In genomic region chr6:155495011-155495768, GRCh38 we compare ENCODE assay signal across 9 cellular contexts. TPM values are rescaled to one million over a fixed set of nuclear protein-coding genes. Genes with fewer than 3 reads are reported as not detected.
DNase-seq lines count a peak whose midpoint lies in the region; ATAC-seq, FAIRE-seq and TF ChIP-seq lines count a peak whose summit lies in the region.
"Had no signal": no experiment of that assay in that cellular context is flagged by ENCODE, and none has a peak within 500 bp of the region (broad histone marks: within the 10 kb centered on the region; RNA-seq: fewer than 3 reads in every experiment).

No MANE protein-coding gene starts in this region.

- H3K4me3 Mint-ChIP-seq in activated CD8-positive, alpha-beta T cell treated with anti-CD3 and anti-CD28 coated beads, Interleukin-2, amount 10 ng/mL, durations not matched to agents 7 days and 5 days: no peak overlapping the region
- H3K4me3 Mint-ChIP-seq in stimulated activated naive CD8-positive, alpha-beta T cell treated with anti-CD3 and anti-CD28 coated beads, Interleukin-15, amount 100 ng/mL, for 72 hours: no peak overlapping the region
- H3K4me3 Mint-ChIP-seq: memory B cell had no signal

- no peaks in the 10 kb centered on the region for H3K9me3 ChIP-seq in SK-N-SH
- no peaks in the 10 kb centered on the region for H3K9me3 ChIP-seq in smooth muscle cell (replicated peaks; ENCODE audit: low read depth)

- DNase-seq in HS-27A (ENCODE audit: low read depth): peak; percentile 35
- DNase-seq in SK-N-SH: peak; percentile 17
- DNase-seq in left ventricle myocardium superior: peak; percentile 32
- DNase-seq in smooth muscle cell (lab: John Stamatoyannopoulos, UW; ENCODE audit: unreplicated experiment): peak; percentile 14
- no peak for DNase-seq in activated CD8-positive, alpha-beta T cell treated with anti-CD3 and anti-CD28 coated beads, Interleukin-2, amount 10 ng/mL, durations not matched to agents 7 days and 5 days
- DNase-seq in stimulated activated naive CD8-positive, alpha-beta T cell treated with anti-CD3 and anti-CD28 coated beads, Interleukin-15, amount 100 ng/mL, for 72 hours: no peak
- DNase-seq in H54 (ENCODE audit: insufficient read length, low spot score): no peak

- peak overlapping the region; percentile 58; the same call in 1 of the 2 replicates for H3K9ac ChIP-seq in SK-N-SH
- H3K9ac ChIP-seq in smooth muscle cell (ENCODE audit: low read depth): peak overlapping the region; percentile 81

- no peak overlapping the region; a peak in 1 of 4 replicates for H3K4me3 ChIP-seq in SK-N-SH (ENCODE audit: low read depth in 2 of 2, low read length in 1 of 2)
- H3K4me3 ChIP-seq in smooth muscle cell: no peak overlapping the region

- H2AFZ ChIP-seq in SK-N-SH (ENCODE audit: low read depth): peak overlapping the region; percentile 84
- peak overlapping the region; percentile 85 for H2AFZ ChIP-seq in smooth muscle cell (ENCODE audit: low read depth)

- H4K20me1 ChIP-seq in SK-N-SH (ENCODE audit: insufficient read depth): no peaks in the 10 kb centered on the region
- H4K20me1 ChIP-seq in smooth muscle cell (ENCODE audit: low read depth): no peaks in the 10 kb centered on the region

- no peaks in the 10 kb centered on the region for H3K36me3 ChIP-seq in SK-N-SH (replicated peaks in 1 of 2; ENCODE audit: control insufficient read depth in 1 of 2, insufficient read depth in 2 of 2, low read length in 1 of 2)
- H3K36me3 ChIP-seq in smooth muscle cell (ENCODE audit: low read depth): no peaks in the 10 kb centered on the region

- peaks cover 42% of the 10 kb centered on the region for H3F3A ChIP-seq in SK-N-SH (replicated peaks; ENCODE audit: insufficient read depth)
- peaks cover 11% of the 10 kb centered on the region for H3F3A ChIP-seq in smooth muscle cell (ENCODE audit: low read depth)

- no peak overlapping the region for H3K27ac Mint-ChIP-seq in activated CD8-positive, alpha-beta T cell treated with anti-CD3 and anti-CD28 coated beads, Interleukin-2, amount 10 ng/mL, durations not matched to agents 7 days and 5 days
- no peak overlapping the region for H3K27ac Mint-ChIP-seq in stimulated activated naive CD8-positive, alpha-beta T cell treated with anti-CD3 and anti-CD28 coated beads, Interleukin-15, amount 100 ng/mL, for 72 hours
- H3K27ac Mint-ChIP-seq: memory B cell had no signal

- POLR2A ChIA-PET in SK-N-SH (lab: Yijun Ruan, JAX): no interaction called here
- POLR2A ChIA-PET in activated CD8-positive, alpha-beta T cell treated with anti-CD3 and anti-CD28 coated beads, Interleukin-2, amount 10 ng/mL, durations not matched to agents 7 days and 5 days (lab: Charles Lee): interaction anchor here (0.6 kb wide), 1 partner anchor 641 kb away, joined by 3 read pairs; no protein-coding TSS in a partner anchor

- ATAC-seq in left ventricle myocardium superior: peak; percentile 79
- ATAC-seq in activated CD8-positive, alpha-beta T cell treated with anti-CD3 and anti-CD28 coated beads, Interleukin-2, amount 10 ng/mL, durations not matched to agents 7 days and 5 days: no peak
- no peak for ATAC-seq in HG03378 (IDR thresholded peaks at IDR 0.05; ENCODE audit: unreplicated experiment)
- ATAC-seq in stimulated activated naive CD8-positive, alpha-beta T cell treated with anti-CD3 and anti-CD28 coated beads, Interleukin-15, amount 100 ng/mL, for 72 hours: no peak

- H3K36me3 Mint-ChIP-seq in activated CD8-positive, alpha-beta T cell treated with anti-CD3 and anti-CD28 coated beads, Interleukin-2, amount 10 ng/mL, durations not matched to agents 7 days and 5 days (ENCODE audit: low read depth): no peaks in the 10 kb centered on the region

- no peak overlapping the region for H3K4me2 ChIP-seq in SK-N-SH
- peak overlapping the region; percentile 52 for H3K4me2 ChIP-seq in smooth muscle cell

- TF ChIP-seq RAD21 in SK-N-SH (IDR thresholded peaks at IDR 0.05; ENCODE audit: low read length): peak; percentile 71

- WGBS in SK-N-SH (ENCODE audit: low lambda C conversion rate): 96% methylated on average over 11 of the region's 11 CpGs
- 60% methylated on average over 11 of the region's 11 CpGs for WGBS in smooth muscle cell (ENCODE audit: low lambda C conversion rate)

- TF ChIP-seq CTCF in SK-N-SH (IDR thresholded peaks at IDR 0.05): peak; percentile 37
- peak; percentile 43 for TF ChIP-seq CTCF in smooth muscle cell (IDR thresholded peaks at IDR 0.05; ENCODE audit: borderline replicate concordance, insufficient read depth, poor library complexity, severe bottlenecking)

- FAIRE-seq in H54 (lab: Jason Lieb, UNC): no peak

- no peaks in the 10 kb centered on the region for H3K9me3 Mint-ChIP-seq in activated CD8-positive, alpha-beta T cell treated with anti-CD3 and anti-CD28 coated beads, Interleukin-2, amount 10 ng/mL, durations not matched to agents 7 days and 5 days (ENCODE audit: insufficient read depth)
- peaks cover 10 to 11% of the 10 kb centered on the region in 2 donors for H3K9me3 Mint-ChIP-seq in stimulated activated naive CD8-positive, alpha-beta T cell treated with anti-CD3 and anti-CD28 coated beads, Interleukin-15, amount 100 ng/mL, for 72 hours

- no peak for TF ChIP-seq POLR2A in H54 (IDR thresholded peaks at IDR 0.05; ENCODE audit: low read depth, low read length)

- intact Hi-C loops in left ventricle myocardium superior (cut with micrococcal nuclease): no loop called here

- H3K27ac ChIP-seq in SK-N-SH (ENCODE audit: low read depth in 2 of 2, low read length in 1 of 2) (peak overlapping the region; percentile 28 to 97; a peak in 3 of 4 replicates), smooth muscle cell (ENCODE audit: low read depth) (peak overlapping the region; percentile 95)

- no peaks in the 10 kb centered on the region for H3K4me1 Mint-ChIP-seq in activated CD8-positive, alpha-beta T cell treated with anti-CD3 and anti-CD28 coated beads, Interleukin-2, amount 10 ng/mL, durations not matched to agents 7 days and 5 days (ENCODE audit: low read depth)
- peaks cover 10% of the 10 kb centered on the region for H3K4me1 Mint-ChIP-seq in stimulated activated naive CD8-positive, alpha-beta T cell treated with anti-CD3 and anti-CD28 coated beads, Interleukin-15, amount 100 ng/mL, for 72 hours

- H3K27me3 ChIP-seq in SK-N-SH (ENCODE audit: insufficient read depth) (no peaks in the 10 kb centered on the region), smooth muscle cell (ENCODE audit: low read depth) (no peaks in the 10 kb centered on the region)

- H3K9me2 ChIP-seq in SK-N-SH: no peaks in the 10 kb centered on the region

- H3K4me1 ChIP-seq in SK-N-SH (ENCODE audit: control insufficient read depth in 1 of 2, insufficient read depth in 2 of 2, low read depth in 1 of 2, low read length in 1 of 2) (peaks cover 2 to 25% of the 10 kb centered on the region in 2 experiments; a peak in 3 of 4 replicates), smooth muscle cell (ENCODE audit: low read depth) (peaks cover 19% of the 10 kb centered on the region)

- no peak for TF ChIP-seq EP300 in SK-N-SH (IDR thresholded peaks at IDR 0.05; ENCODE audit: borderline replicate concordance in 1 of 2, low read depth in 1 of 2, low read length in 1 of 2)

- CTCF ChIA-PET in SK-N-SH (lab: Yijun Ruan, JAX): interaction anchor here (0.6 to 1.8 kb wide), 14 partner anchors 9 to 567 kb away, joined by 3 to 9 read pairs (median 3); no protein-coding TSS in a partner anchor
- CTCF ChIA-PET in activated CD8-positive, alpha-beta T cell treated with anti-CD3 and anti-CD28 coated beads, Interleukin-2, amount 10 ng/mL, durations not matched to agents 7 days and 5 days (lab: Charles Lee): interaction anchor here (1.3 kb wide), 1 partner anchor 10 kb away, joined by 3 read pairs; no protein-coding TSS in a partner anchor

- no peaks in the 10 kb centered on the region for H3K27me3 Mint-ChIP-seq in activated CD8-positive, alpha-beta T cell treated with anti-CD3 and anti-CD28 coated beads, Interleukin-2, amount 10 ng/mL, durations not matched to agents 7 days and 5 days (ENCODE audit: low read depth)
- H3K27me3 Mint-ChIP-seq in stimulated activated naive CD8-positive, alpha-beta T cell treated with anti-CD3 and anti-CD28 coated beads, Interleukin-15, amount 100 ng/mL, for 72 hours: no peaks in the 10 kb centered on the region

- H3K79me2 ChIP-seq in SK-N-SH (ENCODE audit: insufficient read depth) (no peaks in the 10 kb centered on the region), smooth muscle cell (ENCODE audit: low read depth) (no peaks in the 10 kb centered on the region)

TF ChIP-seq in SK-N-SH, 30 proteins besides CTCF, POLR2A, EP300 and RAD21:
- TF ChIP-seq SMC3 (IDR thresholded peaks at IDR 0.05; ENCODE audit: low read depth, low read length) (peak; percentile 58), YY1 (IDR thresholded peaks at IDR 0.05; ENCODE audit: low read depth) (0 out of 2 replicates have a peak, but pooled peaks have one; percentile 24), FOXJ3 (CRISPR knock-in tag; IDR thresholded peaks at IDR 0.05) (no peak)
TF ChIP-seq in SK-N-SH: peak in this region for 2.

RNA-seq across cellular contexts. Expression of gene NOX3, which starts 39.6 kb away (rescaled TPM):
- polyA plus RNA-seq in SK-N-SH (2012; rRNA removed): 0.02 TPM in 1 of 2 replicates, not detected in the other
- polyA plus RNA-seq in SK-N-SH (2012; cell fraction: cytosol; rRNA removed): 0.01 and 0.04 TPM in 2 replicates
- 0.06 TPM in 1 of 2 replicates, not detected in the other for polyA plus RNA-seq in SK-N-SH (2012; cell fraction: nucleus; rRNA removed)
- total RNA-seq in left ventricle myocardium superior: not detected
- total RNA-seq in smooth muscle cell: not detected in 2 replicates
- polyA plus RNA-seq in smooth muscle cell: not detected in 2 replicates
- not detected for total RNA-seq in activated CD8-positive, alpha-beta T cell treated with anti-CD3 and anti-CD28 coated beads, Interleukin-2, amount 10 ng/mL, durations not matched to agents 7 days and 5 days

Comparison
In these comparisons a context has a peak if more than half of its experiments do, and no peak if none do; other contexts are left out.
1. DNase-seq: peak in HS-27A (single experiment), SK-N-SH (single experiment), left ventricle myocardium superior (single experiment) and smooth muscle cell (single experiment); none in activated CD8-positive, alpha-beta T cell treated with anti-CD3 and anti-CD28 coated beads, Interleukin-2, amount 10 ng/mL, durations not matched to agents 7 days and 5 days (single experiment), stimulated activated naive CD8-positive, alpha-beta T cell treated with anti-CD3 and anti-CD28 coated beads, Interleukin-15, amount 100 ng/mL, for 72 hours (0 of 2) and H54 (single experiment).